Comparison of ENCODE assay signal across 8 cellular contexts in genomic region chr6:144931172-144932035, GRCh38.
DNase-seq lines count a peak whose midpoint lies in the region; ATAC-seq, FAIRE-seq and TF ChIP-seq lines count a peak whose summit lies in the region.

No MANE protein-coding gene starts in this region.

- H3K36me3 ChIP-seq in esophagus muscularis mucosa = no peaks in the 10 kb centered on the region
- H3K36me3 ChIP-seq in pancreas = no peaks in the 10 kb centered on the region

- peaks cover 0 to 12% (median 3%) of the 10 kb centered on the region in 7 donors for H3K9me3 Mint-ChIP-seq in CD14-positive monocyte

- H3K4me1 ChIP-seq in esophagus muscularis mucosa (peaks cover 0 to 25% (median 5%) of the 10 kb centered on the region in 4 donors), pancreas (peaks cover 0 to 4% (median 0%) of the 10 kb centered on the region in 3 donors)

- H3K9me3 ChIP-seq in esophagus muscularis mucosa = peaks cover 0 to 4% (median 0%) of the 10 kb centered on the region in 4 donors
- no peaks in the 10 kb centered on the region for H3K9me3 ChIP-seq in pancreas

- H3K27me3 Mint-ChIP-seq in CD14-positive monocyte (ENCODE audit: low read depth in 3 of 3) = peaks cover 0 to 2% (median 0%) of the 10 kb centered on the region in 3 donors

- ATAC-seq in GM18861 (IDR thresholded peaks at IDR 0.05; ENCODE audit: unreplicated experiment) (peak; percentile 48), pancreas (peak; percentile 81 to 91 (median 85)), GM18873 (IDR thresholded peaks at IDR 0.05; ENCODE audit: low FRiP score, unreplicated experiment) (no peak)

- no peaks in the 10 kb centered on the region for H3K36me3 Mint-ChIP-seq in CD14-positive monocyte

- in situ Hi-C loops in KBM-7 (cut with MboI; ENCODE audit: low pct_unique_long_range_greater_than_20kb, low sequenced_read_pairs) = loop anchor here (25.0 kb wide), 1 partner anchor 344 kb away; no protein-coding TSS in a partner anchor

- H3K27ac Mint-ChIP-seq in CD14-positive monocyte = no peak overlapping the region

- peak; percentile 40 for TF ChIP-seq CTCF in CD14-positive monocyte (IDR thresholded peaks at IDR 0.05)
- peak; percentile 44 to 70 (median 48) for TF ChIP-seq CTCF in esophagus muscularis mucosa (IDR thresholded peaks at IDR 0.05)
- peak; percentile 26 to 53 (median 47) for TF ChIP-seq CTCF in pancreas (IDR thresholded peaks at IDR 0.05)

- DNase-seq in CD14-positive monocyte (ENCODE audit: low spot score) = no peak
- peak; percentile 48 for DNase-seq in KBM-7
- no peak for DNase-seq in esophagus muscularis mucosa (ENCODE audit: extremely low spot score)
- DNase-seq in pancreas = peak in 3 of 6 donors; percentile 28 to 57 (median 32)
- DNase-seq in GDM1 (lab: John Stamatoyannopoulos, UW) = no peak

- WGBS in esophagus muscularis mucosa = 87% methylated on average over 6 of the region's 6 CpGs
- WGBS in pancreas, 2 donors = 49 to 54% methylated on average over 6 of the region's 6 CpGs

- intact Hi-C loops in CD14-positive monocyte (cut with micrococcal nuclease) = no loop called here
- intact Hi-C loops in esophagus muscularis mucosa (cut with DNase I) = loop anchor here (10.0 kb wide), 1 partner anchor 347 kb away; no protein-coding TSS in a partner anchor
- intact Hi-C loops in pancreas (cut with DNase I) = loop anchor here in 1 of 3 donors (10.0 kb wide), 1 partner anchor 347 kb away; no protein-coding TSS in a partner anchor

- H3K27ac ChIP-seq in esophagus muscularis mucosa (replicated peaks in 1 of 4) = no peak overlapping the region
- no peak overlapping the region for H3K27ac ChIP-seq in pancreas

- TF ChIP-seq EP300 in esophagus muscularis mucosa (IDR thresholded peaks at IDR 0.05) = no peak

- H3K4me1 Mint-ChIP-seq in CD14-positive monocyte = peaks cover 2% of the 10 kb centered on the region

- TF ChIP-seq POLR2A in esophagus muscularis mucosa (IDR thresholded peaks at IDR 0.05; ENCODE audit: low read depth) = no peak

- no peak overlapping the region for H3K4me3 Mint-ChIP-seq in CD14-positive monocyte

- H3K27me3 ChIP-seq in esophagus muscularis mucosa (no peaks in the 10 kb centered on the region), pancreas (no peaks in the 10 kb centered on the region)

- H3K4me3 ChIP-seq in esophagus muscularis mucosa (no peak overlapping the region), pancreas (no peak overlapping the region)

- peak; percentile 26 for FAIRE-seq in TTC549 (lab: Jason Lieb, UNC)
- no peak for FAIRE-seq in pancreas (lab: Jason Lieb, UNC)
